ENCODE assay signal across 20 cellular contexts in the genomic region with DNA sequence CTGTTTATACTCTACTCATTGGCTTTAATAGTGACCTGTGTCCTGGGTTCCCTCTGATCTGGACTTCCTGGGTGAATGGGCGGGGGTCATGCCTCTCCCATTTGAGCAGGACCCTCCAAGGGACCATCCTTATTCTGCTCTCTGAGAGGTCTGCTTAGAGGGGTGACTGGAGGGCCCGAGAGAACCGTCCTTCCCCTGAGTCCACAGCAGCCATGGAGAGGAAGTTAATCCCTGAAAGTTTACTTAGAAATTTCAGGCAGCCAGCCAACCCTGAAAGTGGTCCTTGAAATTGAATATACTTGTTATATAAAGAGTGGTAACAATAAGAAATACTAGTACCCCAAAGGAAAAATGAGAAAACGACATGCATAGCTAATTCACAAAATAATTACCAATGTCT.
A peak's percentile ranks its signal among the peaks of the same experiment; 100 is the strongest.
DNase-seq lines count a peak whose midpoint lies in the region; ATAC-seq and FAIRE-seq lines count a peak whose summit lies in the region.
"Had no signal": no experiment of that assay in that cellular context is flagged by ENCODE, and none has a peak within 500 bp of the region (broad histone marks: within the 10 kb centered on the region; RNA-seq: fewer than 3 reads in every experiment).

No MANE protein-coding gene starts in this region.

- intact Hi-C loops in posterior vena cava (cut with DNase I) = no loop called here

- peak in 2 of 3 experiments; percentile 11 to 24 for DNase-seq in NCI-H1417 (lab: John Stamatoyannopoulos, UW)
- no peak for DNase-seq in NCI-H1417 treated with DMSO at 0.1 percent for 48 hours (lab: John Stamatoyannopoulos, UW)
- peak; percentile 7 for DNase-seq in NCI-H2107 (lab: John Stamatoyannopoulos, UW)
- DNase-seq in SJCRH30 = peak; percentile 37 to 68
- DNase-seq in posterior vena cava (ENCODE audit: low spot score) = peak; percentile 18
- no peak for DNase-seq in small intestine
- DNase-seq: CD8-positive, alpha-beta memory T cell; GF-D8; KBM-7; MV-4-11; NCI-H2081 treated with DMSO at 0.1 percent for 48 hours; SK-N-SH had no signal

- no peak overlapping the region for H3K27ac ChIP-seq in SJCRH30
- H3K27ac ChIP-seq in small intestine (ENCODE audit: low read depth in 1 of 2, low read length in 1 of 2) = no peak overlapping the region
- H3K27ac ChIP-seq: 22Rv1, BLaER1, Peyer's patch had no signal

- H3K9me3 ChIP-seq in SJCRH30 (replicated peaks) (no peaks in the 10 kb centered on the region), small intestine (ENCODE audit: control insufficient read depth, low read depth) (no peaks in the 10 kb centered on the region)
- H3K9me3 ChIP-seq: BLaER1, Peyer's patch, SK-N-SH had no signal

- WGBS in small intestine, 3 donors = 29 to 43% (median 31%) methylated on average over 4 of the region's 4 CpGs

- no peak overlapping the region for H3K4me3 ChIP-seq in SJCRH30
- no peak overlapping the region for H3K4me3 ChIP-seq in small intestine (ENCODE audit: low read depth in 1 of 2, low read length in 2 of 2)
- H3K4me3 ChIP-seq: BLaER1, Peyer's patch had no signal

- ATAC-seq in GM18520 (IDR thresholded peaks at IDR 0.05; ENCODE audit: unreplicated experiment) (no peak), GM18873 (IDR thresholded peaks at IDR 0.05; ENCODE audit: low FRiP score, unreplicated experiment) (no peak)
- ATAC-seq: Right ventricle myocardium inferior had no signal

- no peak for FAIRE-seq in small intestine (lab: Jason Lieb, UNC)
- FAIRE-seq: D721Med, GM12891 had no signal

- H3K27me3 ChIP-seq in SJCRH30 (no peaks in the 10 kb centered on the region), small intestine (ENCODE audit: control insufficient read depth in 2 of 2, insufficient read depth in 2 of 2, low read length in 2 of 2) (no peaks in the 10 kb centered on the region)
- H3K27me3 ChIP-seq: BLaER1, Peyer's patch had no signal

- H3K36me3 ChIP-seq in SJCRH30 = peaks cover 7% of the 10 kb centered on the region; the same call in 1 of the 2 replicates
- H3K36me3 ChIP-seq in small intestine (ENCODE audit: control insufficient read depth in 2 of 2, insufficient read depth in 2 of 2, low read length in 2 of 2) = no peaks in the 10 kb centered on the region
- H3K36me3 ChIP-seq: BLaER1, Peyer's patch had no signal

- peaks cover 3% of the 10 kb centered on the region; the same call in 1 of the 2 replicates for H3K4me1 ChIP-seq in SJCRH30
- no peaks in the 10 kb centered on the region for H3K4me1 ChIP-seq in small intestine (ENCODE audit: control insufficient read depth in 2 of 2, insufficient read depth in 1 of 2, low read depth in 1 of 2, low read length in 1 of 2)
- H3K4me1 ChIP-seq: Peyer's patch had no signal

Comparison
In these comparisons a context has a peak if more than half of its experiments do, and no peak if none do; other contexts are left out.
1. DNase-seq: peak in NCI-H1417 (2 of 3), NCI-H2107 (single experiment), SJCRH30 (2 of 2) and posterior vena cava (single experiment); none in NCI-H1417 treated with DMSO at 0.1 percent for 48 hours (single experiment) and small intestine (single experiment).